Comparison of ENCODE assay signal across 10 cellular contexts in genomic region chr9:23723672-23724071, GRCh38.
"Had no signal": no experiment of that assay in that cellular context is flagged by ENCODE, and none has a peak within 500 bp of the region (broad histone marks: within the 10 kb centered on the region; RNA-seq: fewer than 3 reads in every experiment).

No MANE protein-coding gene starts in this region.

- H3K9ac ChIP-seq: GM23248 had no signal

- FAIRE-seq: H1 had no signal

- H3K9me3 ChIP-seq: HAP-1 had no signal

- H2AFZ ChIP-seq: GM23248, GM23338 had no signal

- H3K4me3 Mint-ChIP-seq: GM23338, H9, HFFc6 had no signal

- DNase-seq: GM23248, GOT3, H7, H9, HCEC 1CT, HFFc6 had no signal

- ATAC-seq: GM23338, HCT116 had no signal

- H3K27ac Mint-ChIP-seq: GM23338, HFFc6 had no signal

- H3K4me2 ChIP-seq: GM23338 had no signal

- H3K36me3 ChIP-seq: HAP-1 had no signal

- H3K4me3 ChIP-seq: GM23248, GM23338, HAP-1 had no signal

- H3K27ac ChIP-seq: GM23248 had no signal

- H3K9me3 Mint-ChIP-seq: GM23338, H9 had no signal
